9 cellular contexts compared by ENCODE assay signal in the genomic region with DNA sequence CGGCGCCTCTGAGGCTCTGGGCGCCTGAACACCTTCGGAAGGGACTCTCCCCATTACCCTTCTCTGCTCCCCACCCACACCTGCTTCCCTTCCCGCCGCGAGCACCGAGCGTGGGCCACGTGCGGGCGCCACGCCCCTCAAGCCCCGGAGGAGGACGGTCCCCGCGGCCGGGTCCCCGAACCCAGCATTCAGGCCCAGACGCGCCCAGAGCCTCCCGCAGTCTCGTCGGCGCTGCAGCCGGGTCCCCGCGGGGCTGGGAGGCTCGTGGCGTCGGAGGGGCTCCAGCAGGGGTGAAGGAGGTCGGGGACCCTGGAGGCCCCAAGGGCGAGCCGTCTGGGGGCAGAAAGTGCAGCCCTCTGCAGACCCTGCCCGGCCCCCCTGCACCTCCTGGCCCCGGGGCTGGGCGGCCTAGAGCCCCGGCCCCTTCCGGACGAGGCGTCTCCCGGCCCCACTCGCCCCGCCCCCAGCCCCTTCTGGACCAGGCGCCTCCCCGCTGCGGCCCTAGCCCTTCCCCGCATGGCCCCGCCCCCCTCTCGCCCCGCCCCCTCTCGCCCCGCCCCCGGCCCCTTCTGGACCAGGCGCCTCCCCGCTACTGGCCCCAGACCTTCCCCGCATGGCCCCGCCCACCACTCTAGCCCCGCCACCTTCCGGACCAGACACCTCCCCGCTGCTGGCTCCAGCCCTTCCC. TPM values are rescaled to one million over a fixed set of nuclear protein-coding genes. Genes with fewer than 3 reads are reported as not detected.
DNase-seq lines count a peak whose midpoint lies in the region; ATAC-seq and TF ChIP-seq lines count a peak whose summit lies in the region.
"Had no signal": no experiment of that assay in that cellular context is flagged by ENCODE, and none has a peak within 500 bp of the region (broad histone marks: within the 10 kb centered on the region; RNA-seq: fewer than 3 reads in every experiment).

No MANE protein-coding gene starts in this region.

- H3K79me2 ChIP-seq in mammary epithelial cell (ENCODE audit: insufficient read depth, low read length), result no peaks in the 10 kb centered on the region

- H3K36me3 ChIP-seq in HAP-1 (replicated peaks), result no peaks in the 10 kb centered on the region
- no peaks in the 10 kb centered on the region for H3K36me3 ChIP-seq in mammary epithelial cell (ENCODE audit: insufficient read depth, low read length)

- ATAC-seq in HG03097 (IDR thresholded peaks at IDR 0.05; ENCODE audit: low FRiP score, unreplicated experiment), result no peak

- no TSS peak for BruUV-seq in mammary epithelial cell (replicated peaks; lab: Mats Ljungman, UMichigan)

- H3K9ac ChIP-seq in mammary epithelial cell (ENCODE audit: insufficient read depth, low read length), result no peak overlapping the region

- H3K9me3 ChIP-seq in HAP-1, result no peaks in the 10 kb centered on the region
- no peaks in the 10 kb centered on the region for H3K9me3 ChIP-seq in mammary epithelial cell (replicated peaks; ENCODE audit: insufficient read depth, low read length)

- dilution Hi-C loops in mammary epithelial cell (cut with HindIII; ENCODE audit: low sequenced_read_pairs), result loop anchor here (5.0 kb wide), 2 partner anchors 50 to 145 kb away; a partner anchor contains a TSS

- DNase-seq in EH (ENCODE audit: low read depth) (peak; percentile 85), HAP-1 (ENCODE audit: low spot score in 2 of 2) (peak; percentile 86 to 99), NCI-H1105 treated with DMSO at 0.1 percent for 48 hours (lab: John Stamatoyannopoulos, UW) (peak; percentile 70), mammary epithelial cell (peak; percentile 56), iris pigment epithelial cell (ENCODE audit: low read depth) (peak; percentile 64)
- peak; percentile 94 for DNase-seq in stimulated activated CD4-positive, alpha-beta T cell treated with anti-CD3 and anti-CD28 coated beads, Interleukin-15, amount 100 ng/mL, for 24 hours

- intact Hi-C loops in mammary epithelial cell (cut with micrococcal nuclease), result no loop called here

- CTCF ChIA-PET in mammary epithelial cell (lab: Charles Lee; ENCODE audit: low non-redundant PET), result no interaction called here

- peak overlapping the region; percentile 100 for H3K4me2 ChIP-seq in mammary epithelial cell (ENCODE audit: insufficient read depth, low read depth, low read length)

- TF ChIP-seq CTCF in WI38 (IDR thresholded peaks at IDR 0.05; ENCODE audit: low read depth, low read length), result no peak
- TF ChIP-seq CTCF in mammary epithelial cell (conservative IDR thresholded peaks at IDR 0.05 in 1 of 2, IDR thresholded peaks at IDR 0.05 in 1 of 2; ENCODE audit: extremely low read depth in 1 of 2, insufficient read depth in 1 of 2, low read depth in 1 of 2, low read length in 2 of 2), result no peak

- H3K4me1 ChIP-seq in HAP-1 (peaks cover 5% of the 10 kb centered on the region), mammary epithelial cell (ENCODE audit: insufficient read depth, low read length) (peaks cover 18% of the 10 kb centered on the region)

- peak overlapping the region; percentile 86 for H2AFZ ChIP-seq in mammary epithelial cell (ENCODE audit: low read depth, low read length)

- H3K27me3 ChIP-seq in HAP-1 (ENCODE audit: low read depth) (no peaks in the 10 kb centered on the region), mammary epithelial cell (ENCODE audit: insufficient read depth, low read length) (no peaks in the 10 kb centered on the region)

- H3K4me3 ChIP-seq in HAP-1, result peak overlapping the region; percentile 45
- H3K4me3 ChIP-seq in WI38 (ENCODE audit: low read depth, low read length), result peak overlapping the region; percentile 69
- peak overlapping the region; percentile 44 to 58 (median 57) for H3K4me3 ChIP-seq in mammary epithelial cell (replicated peaks in 1 of 3; ENCODE audit: insufficient read depth in 1 of 3, low read depth in 2 of 3, low read length in 3 of 3)

- in situ Hi-C loops in HAP-1 (cut with MboI; ENCODE audit: low sequenced_read_pairs) (no loop called here), mammary epithelial cell (cut with MboI; ENCODE audit: low sequenced_read_pairs in 2 of 2) (no loop called here)

- H3K27ac ChIP-seq in mammary epithelial cell (ENCODE audit: insufficient read depth, low read depth, low read length), result no peak overlapping the region

- H4K20me1 ChIP-seq in mammary epithelial cell (ENCODE audit: insufficient read depth, low read length), result no peaks in the 10 kb centered on the region

- 0% methylated on average over 2 of the region's 61 CpGs for WGBS in mammary epithelial cell (ENCODE audit: low coverage, missing lambda C conversion rate)

RNA-seq across cellular contexts. Expression of a gene that starts 0.4 kb away (rescaled TPM):
- 1 to 10 TPM; 1.2 to 2.1 TPM for total RNA-seq in mammary epithelial cell
- 0.59 TPM for polyA plus RNA-seq in mammary epithelial cell
- not detected for polyA minus RNA-seq in mammary epithelial cell

RNA-seq across cellular contexts. Expression of a gene that starts 19.9 kb away (rescaled TPM):
- not detected for total RNA-seq in mammary epithelial cell
- polyA plus RNA-seq in mammary epithelial cell, result not detected
- not detected for polyA minus RNA-seq in mammary epithelial cell
- total RNA-seq: subcutaneous adipose tissue had no signal

RNA-seq across cellular contexts. Expression of a gene that starts 24.1 kb away (rescaled TPM):
- total RNA-seq in mammary epithelial cell, result 10 to 100 TPM; 31.2 to 40.2 TPM
- 19.8 TPM for polyA plus RNA-seq in mammary epithelial cell
- polyA minus RNA-seq in mammary epithelial cell, result 46.5 TPM
